Comparison of ENCODE assay signal across 23 cellular contexts in the genomic region with DNA sequence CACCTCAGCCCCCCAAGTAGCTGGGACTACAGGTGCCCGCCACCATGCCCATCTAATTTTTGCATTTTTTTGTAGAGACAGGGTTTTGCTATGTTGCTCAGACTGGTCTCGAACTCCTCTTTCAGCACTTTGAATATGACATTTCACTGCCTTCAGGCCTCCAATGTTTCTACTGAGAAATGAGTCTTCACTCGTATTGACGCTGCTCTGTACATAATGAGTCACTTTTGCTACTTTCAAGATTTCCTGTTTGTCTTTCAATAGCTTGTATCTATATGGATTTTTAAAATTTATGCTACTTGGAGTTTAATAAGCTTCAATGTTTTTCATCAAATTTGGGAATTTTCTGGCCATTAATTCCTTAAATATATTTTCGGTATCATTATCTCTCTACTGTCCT.
"Had no signal": no experiment of that assay in that cellular context is flagged by ENCODE, and none has a peak within 500 bp of the region (broad histone marks: within the 10 kb centered on the region; RNA-seq: fewer than 3 reads in every experiment).

No MANE protein-coding gene starts in this region.

- FAIRE-seq: frontal cortex, keratinocyte had no signal

- H3K9me3 ChIP-seq: colonic mucosa, prostate gland, thyroid gland had no signal

- H3K36me3 ChIP-seq: colonic mucosa, esophagus muscularis mucosa, neural progenitor cell, prostate gland, right atrium auricular region, thyroid gland had no signal

- H3K27me3 ChIP-seq: colonic mucosa, esophagus muscularis mucosa, neural progenitor cell, right atrium auricular region, thyroid gland had no signal

- DNase-seq: colonic mucosa; effector CD8-positive, alpha-beta T cell; endodermal cell; head of caudate nucleus; mesendoderm; midbrain; naive thymus-derived CD4-positive, alpha-beta T cell; stimulated activated CD4-positive, alpha-beta T cell treated with anti-CD3 and anti-CD28 coated beads, Interleukin-12 subunit alpha, Interleukin-12 subunit beta, amount 100 ng/mL, for 4 hours; stimulated activated CD4-positive, alpha-beta T cell treated with anti-CD3 and anti-CD28 coated beads, Interleukin-1b, Interleukin-23, amount 100 ng/mL, for 48 hours; stimulated activated CD4-positive, alpha-beta T cell treated with anti-CD3 and anti-CD28 coated beads, Interleukin-4, amount 100 ng/mL, for 1 hour; stimulated activated CD8-positive, alpha-beta memory T cell treated with anti-CD3 and anti-CD28 coated beads, Interleukin-4, amount 100 ng/mL, for 48 hours; stimulated activated naive CD4-positive, alpha-beta T cell; stimulated activated naive CD8-positive, alpha-beta T cell treated with anti-CD3 and anti-CD28 coated beads, Interleukin-15, amount 100 ng/mL, for 72 hours; thyroid gland; trophoblast cell had no signal

- H3K4me2 ChIP-seq: neural progenitor cell, smooth muscle cell had no signal

- H3K4me3 ChIP-seq: colonic mucosa, esophagus muscularis mucosa, neural progenitor cell, prostate gland, right atrium auricular region, smooth muscle cell, thyroid gland had no signal

- ATAC-seq: naive thymus-derived CD4-positive, alpha-beta T cell; sciatic nerve; stimulated activated naive CD8-positive, alpha-beta T cell treated with anti-CD3 and anti-CD28 coated beads, Interleukin-15, amount 100 ng/mL, for 72 hours had no signal

- H3K4me1 ChIP-seq: colonic mucosa, esophagus muscularis mucosa, neural progenitor cell, prostate gland, right atrium auricular region had no signal

- H3K27ac ChIP-seq: colonic mucosa, esophagus muscularis mucosa, neural progenitor cell, prostate gland, right atrium auricular region, thyroid gland had no signal
